9 cellular contexts compared by ENCODE assay signal in the genomic region with DNA sequence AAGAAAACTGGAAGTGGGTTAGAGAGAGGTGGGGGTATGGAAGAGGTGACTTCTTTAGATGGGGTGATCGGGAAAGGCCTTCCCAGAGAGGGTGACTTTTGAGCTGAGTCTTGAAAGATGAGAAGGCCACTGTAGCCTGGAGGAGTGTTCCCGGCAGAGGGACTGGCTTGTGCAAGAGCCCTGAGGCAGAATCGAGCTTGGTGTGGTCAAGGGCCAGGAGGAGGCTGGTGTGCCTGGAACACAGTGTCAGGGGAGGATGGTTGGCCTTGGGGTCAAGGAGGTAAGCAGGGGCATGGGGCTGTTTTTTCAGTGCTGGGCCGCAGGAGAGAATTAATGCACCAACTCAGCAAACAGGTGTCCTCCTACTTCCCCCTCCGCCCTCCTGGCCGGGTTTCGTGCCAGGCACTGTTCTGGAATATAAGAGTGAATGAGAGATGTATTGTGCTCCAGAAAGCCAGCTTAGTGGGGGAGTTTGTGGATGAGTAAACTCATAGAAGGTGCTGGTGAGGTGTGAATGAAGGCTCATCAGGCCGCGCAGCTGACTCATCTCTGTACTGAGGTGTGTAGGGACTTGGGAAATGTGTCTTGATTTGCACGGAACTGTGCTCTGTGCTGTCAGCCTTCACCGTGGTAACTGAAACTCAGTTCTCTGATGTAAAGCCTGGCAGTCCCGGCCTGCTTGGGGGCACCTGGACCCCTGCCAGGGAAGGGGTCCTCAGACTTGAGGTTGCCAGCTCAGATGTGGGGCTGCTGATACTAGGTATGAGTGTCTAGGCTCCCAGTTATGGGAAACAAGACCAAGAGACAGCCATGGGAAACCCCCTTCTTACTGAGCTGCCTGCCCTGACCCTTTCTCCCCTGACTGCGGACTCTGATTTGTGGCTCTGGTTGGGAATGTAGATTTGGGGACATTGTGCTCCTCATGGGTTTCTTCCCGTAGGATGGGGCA. TPM values are rescaled to one million over a fixed set of nuclear protein-coding genes. Genes with fewer than 3 reads are reported as not detected.
A peak's percentile ranks its signal among the peaks of the same experiment; 100 is the strongest.
DNase-seq lines count a peak whose midpoint lies in the region; ATAC-seq and TF ChIP-seq lines count a peak whose summit lies in the region.
"Had no signal": no experiment of that assay in that cellular context is flagged by ENCODE, and none has a peak within 500 bp of the region (broad histone marks: within the 10 kb centered on the region; RNA-seq: fewer than 3 reads in every experiment).

No MANE protein-coding gene starts in this region.

- H3K4me3 Mint-ChIP-seq in endodermal cell: no peak overlapping the region

- H3K4me3 ChIP-seq in endodermal cell (ENCODE audit: low read length): no peak overlapping the region

- H3K9me3 ChIP-seq in endodermal cell (ENCODE audit: control insufficient read depth, low read length): no peaks in the 10 kb centered on the region
- H3K9me3 ChIP-seq: neutrophil had no signal

- H3K27ac ChIP-seq in endodermal cell (ENCODE audit: low read depth, low read length): no peak overlapping the region
- H3K27ac ChIP-seq: neutrophil had no signal

- H3K36me3 ChIP-seq in endodermal cell (ENCODE audit: control insufficient read depth, insufficient read depth, low read length): no peaks in the 10 kb centered on the region
- H3K36me3 ChIP-seq: neutrophil had no signal

- H3K36me3 Mint-ChIP-seq in endodermal cell (ENCODE audit: low read depth): no peaks in the 10 kb centered on the region

- DNase-seq in activated CD4-positive, alpha-beta T cell treated with anti-CD3 and anti-CD28 coated beads for 48 hours: peak; percentile 91
- DNase-seq in endodermal cell: no peak
- DNase-seq in stimulated activated CD8-positive, alpha-beta memory T cell treated with anti-CD3 and anti-CD28 coated beads, Interleukin-15, amount 100 ng/mL, for 48 hours (ENCODE audit: low read depth in 2 of 2): peak; percentile 81 to 90
- DNase-seq in hippocampal formation (lab: John Stamatoyannopoulos, UW): no peak
- DNase-seq in DMS 273 treated with DMSO at 0.1 percent for 48 hours (lab: John Stamatoyannopoulos, UW): no peak
- DNase-seq in NCI-H1436 treated with DMSO at 0.1 percent for 48 hours (lab: John Stamatoyannopoulos, UW): no peak

- peaks cover 13% of the 10 kb centered on the region for H3K4me1 ChIP-seq in endodermal cell (ENCODE audit: control insufficient read depth, insufficient read depth, low read length)

- H3K27ac Mint-ChIP-seq in endodermal cell: peak overlapping the region; percentile 56

- H3K27me3 Mint-ChIP-seq in endodermal cell (ENCODE audit: insufficient read depth): no peaks in the 10 kb centered on the region

- no peaks in the 10 kb centered on the region for H3K9me3 Mint-ChIP-seq in endodermal cell

- peak; percentile 72 for ATAC-seq in GM18907 (IDR thresholded peaks at IDR 0.05; ENCODE audit: unreplicated experiment)
- peak; percentile 43 for ATAC-seq in HG03060 (IDR thresholded peaks at IDR 0.05; ENCODE audit: low read depth, unreplicated experiment)

- H3K9ac ChIP-seq in endodermal cell (ENCODE audit: extremely low read depth, low read length, poor library complexity, severe bottlenecking): no peak overlapping the region

- no peak for TF ChIP-seq CTCF in endodermal cell (conservative IDR thresholded peaks at IDR 0.05)

- H3K4me1 Mint-ChIP-seq in endodermal cell: peaks cover 38% of the 10 kb centered on the region

- WGBS in endodermal cell (ENCODE audit: insufficient coverage in 1 of 2, insufficient read length in 1 of 2), 2 experiments: 89 to 91% methylated on average over 6 to 14 of the region's 14 CpGs

- no peaks in the 10 kb centered on the region for H3K27me3 ChIP-seq in endodermal cell (ENCODE audit: control insufficient read depth, insufficient read depth, low read length, poor library complexity, severe bottlenecking)
- H3K27me3 ChIP-seq: neutrophil had no signal

RNA-seq across cellular contexts. Expression of gene KSR1, which starts 15.3 kb away (rescaled TPM):
- total RNA-seq in endodermal cell: 10 to 100 TPM; 33.7 to 46.3 TPM
- polyA plus RNA-seq in endodermal cell (2013, experiment 1 of 2): 18.3 TPM
- 18.3 TPM for polyA plus RNA-seq in endodermal cell (2013, experiment 2 of 2)

Comparison
In these comparisons a context has a peak if more than half of its experiments do, and no peak if none do; other contexts are left out.
1. DNase-seq: peak in activated CD4-positive, alpha-beta T cell treated with anti-CD3 and anti-CD28 coated beads for 48 hours (single experiment) and stimulated activated CD8-positive, alpha-beta memory T cell treated with anti-CD3 and anti-CD28 coated beads, Interleukin-15, amount 100 ng/mL, for 48 hours (2 of 2); none in endodermal cell (single experiment), hippocampal formation (0 of 2), DMS 273 treated with DMSO at 0.1 percent for 48 hours (single experiment) and NCI-H1436 treated with DMSO at 0.1 percent for 48 hours (single experiment).